In genomic region chr15:51973775-51974174, GRCh38 we compare ENCODE assay signal across 3 cellular contexts.
TF ChIP-seq lines count a peak whose summit lies in the region.

No MANE protein-coding gene starts in this region.

TF ChIP-seq in IMR-90, 13 proteins besides CTCF, POLR2A, EP300 and RAD21:
- TF ChIP-seq USF2 (IDR thresholded peaks at IDR 0.05; ENCODE audit: low read depth, low read length) (no peak), CEBPB (IDR thresholded peaks at IDR 0.05; ENCODE audit: low read depth, low read length) (no peak), MAFK (IDR thresholded peaks at IDR 0.05; ENCODE audit: low read depth, low read length) (0 out of 2 replicates have a peak, but pooled peaks have one; percentile 24), MXI1 (IDR thresholded peaks at IDR 0.05; ENCODE audit: borderline replicate concordance, low read depth, low read length) (no peak)

TF ChIP-seq in endothelial cell of umbilical vein, 7 proteins besides CTCF, POLR2A, EP300 and RAD21:
- TF ChIP-seq MYC (IDR thresholded peaks at IDR 0.05; ENCODE audit: low read depth, low read length), result no peak
- no peak for TF ChIP-seq POLR2AphosphoS5 (IDR thresholded peaks at IDR 0.05; ENCODE audit: insufficient read depth, low read depth, low read length)
- no peak for TF ChIP-seq FOS (IDR thresholded peaks at IDR 0.05; ENCODE audit: borderline replicate concordance, insufficient read depth, low read length)
- no peak for TF ChIP-seq GATA2 (IDR thresholded peaks at IDR 0.05; ENCODE audit: insufficient read depth, insufficient read length, low read depth, low read length)
- TF ChIP-seq MAX (IDR thresholded peaks at IDR 0.05; ENCODE audit: insufficient read depth, insufficient read length), result no peak
- no peak for TF ChIP-seq EZH2 (IDR thresholded peaks at IDR 0.05; ENCODE audit: borderline replicate concordance, low read depth, low read length, severe bottlenecking)
- no peak for TF ChIP-seq JUN (IDR thresholded peaks at IDR 0.05; ENCODE audit: borderline replicate concordance, insufficient read depth, insufficient read length, low read depth)

TF ChIP-seq in SK-N-SH treated with all-trans-retinoic acid at 6 μM for 48 hours, 23 proteins besides CTCF, POLR2A, EP300 and RAD21:
- TF ChIP-seq OSR1 (CRISPR knock-in tag; IDR thresholded peaks at IDR 0.05), result no peak
- no peak for TF ChIP-seq PPARA (CRISPR knock-in tag; IDR thresholded peaks at IDR 0.05; ENCODE audit: borderline replicate concordance)
- no peak for TF ChIP-seq ZFP30 (CRISPR knock-in tag; IDR thresholded peaks at IDR 0.05)
